8 cellular contexts compared by ENCODE assay signal in genomic region chr17:28371245-28372202, GRCh38. TPM values are rescaled to one million over a fixed set of nuclear protein-coding genes. Genes with fewer than 3 reads are reported as not detected.
DNase-seq lines count a peak whose midpoint lies in the region; ATAC-seq and TF ChIP-seq lines count a peak whose summit lies in the region.

SARM1 (plus strand) TSS chr17:28371694; CDS start chr17:28372033, 339 bp downstream.

- H3K27me3 ChIP-seq in Caco-2 (replicated peaks; ENCODE audit: control insufficient read depth, insufficient read depth, low read length): no peaks in the 10 kb centered on the region
- no peaks in the 10 kb centered on the region for H3K27me3 ChIP-seq in ovary
- no peaks in the 10 kb centered on the region for H3K27me3 ChIP-seq in thoracic aorta (replicated peaks; ENCODE audit: insufficient read depth)

- TF ChIP-seq EP300 in Ishikawa (IDR thresholded peaks at IDR 0.05; ENCODE audit: borderline replicate concordance): no peak
- TF ChIP-seq EP300 in ovary (IDR thresholded peaks at IDR 0.05): no peak

- no peaks in the 10 kb centered on the region for H3K27me3 Mint-ChIP-seq in Caco-2 (ENCODE audit: insufficient read depth, unreplicated experiment)
- H3K27me3 Mint-ChIP-seq in activated naive CD4-positive, alpha-beta T cell treated with anti-CD3 and anti-CD28 coated beads, Interleukin-2, amount 50 U/mL, for 24 hours: no peaks in the 10 kb centered on the region

- H3K27ac ChIP-seq in SK-N-MC (no peak within 1 kb of the TSS), ovary (peak within 1 kb of the TSS in 1 of 2 donors; percentile 69), thoracic aorta (peak within 1 kb of the TSS; percentile 64 to 70)

- no peaks in the 10 kb centered on the region for H3K9me3 Mint-ChIP-seq in Caco-2 (ENCODE audit: unreplicated experiment)
- no peaks in the 10 kb centered on the region for H3K9me3 Mint-ChIP-seq in activated naive CD4-positive, alpha-beta T cell treated with anti-CD3 and anti-CD28 coated beads, Interleukin-2, amount 50 U/mL, for 24 hours

- H3K4me1 Mint-ChIP-seq in Caco-2 (ENCODE audit: low read depth, unreplicated experiment): peaks cover 54% of the 10 kb centered on the region
- peaks cover 21% of the 10 kb centered on the region for H3K4me1 Mint-ChIP-seq in activated naive CD4-positive, alpha-beta T cell treated with anti-CD3 and anti-CD28 coated beads, Interleukin-2, amount 50 U/mL, for 24 hours

- DNase-seq in Caco-2 (peak; percentile 99 to 100), SK-N-MC (ENCODE audit: low read depth, low spot score) (peak; percentile 20), Right ventricle myocardium superior (peak; percentile 92), ovary (peak; percentile 87 to 92 (median 89)), thoracic aorta (ENCODE audit: low spot score) (peak; percentile 66)

- intact Hi-C loops in Caco-2 (cut with micrococcal nuclease; ENCODE audit: unreplicated experiment) (loop anchor here (1.0 kb wide), 1 partner anchor 9 kb away; no protein-coding TSS in a partner anchor), Right ventricle myocardium superior (cut with DNase I) (no loop called here), ovary (cut with DNase I) (loop anchor here in 1 of 4 donors (2.0 kb wide), 1 partner anchor 21 kb away; no protein-coding TSS in a partner anchor)

- WGBS in ovary, 3 donors: 0 to 2% (median 0%) methylated on average over 77 to 80 of the region's 80 CpGs

- peaks cover 47% of the 10 kb centered on the region for H3K36me3 Mint-ChIP-seq in Caco-2 (ENCODE audit: insufficient read depth, unreplicated experiment)
- no peaks in the 10 kb centered on the region for H3K36me3 Mint-ChIP-seq in activated naive CD4-positive, alpha-beta T cell treated with anti-CD3 and anti-CD28 coated beads, Interleukin-2, amount 50 U/mL, for 24 hours

- CTCF ChIA-PET in Caco-2 (lab: Charles Lee): interaction anchor here (1.4 to 6.0 kb wide), 3 partner anchors 14 to 45 kb away, joined by 5 to 45 read pairs (median 38); partner anchors contain the start of genes IFT20, POLDIP2 and TNFAIP1

- POLR2A ChIA-PET in Caco-2 (lab: Charles Lee): interaction anchor here (0.6 to 4.7 kb wide), 7 partner anchors 13 to 216 kb away, joined by 3 to 87 read pairs (median 7); partner anchors contain the start of genes IFT20, POLDIP2 and TNFAIP1

- peaks cover 46% of the 10 kb centered on the region for H3K4me1 ChIP-seq in Caco-2
- H3K4me1 ChIP-seq in ovary (ENCODE audit: insufficient read depth): peaks cover 7% of the 10 kb centered on the region
- peaks cover 11 to 28% of the 10 kb centered on the region in 2 donors for H3K4me1 ChIP-seq in thoracic aorta (ENCODE audit: control insufficient read depth in 1 of 2, low read depth in 2 of 2)

- peak within 1 kb of the TSS; percentile 40 for H3K4me3 ChIP-seq in Caco-2 (ENCODE audit: low read depth, low read length)
- H3K4me3 ChIP-seq in SK-N-MC: peak within 1 kb of the TSS; percentile 74
- H3K4me3 ChIP-seq in ovary: peak within 1 kb of the TSS; percentile 58
- H3K4me3 ChIP-seq in thoracic aorta: peak within 1 kb of the TSS; percentile 73

- ATAC-seq in GM21390 (IDR thresholded peaks at IDR 0.05; ENCODE audit: unreplicated experiment) (peak; percentile 83), Right ventricle myocardium superior (ENCODE audit: poor library complexity) (peak; percentile 87), thoracic aorta (ENCODE audit: insufficient number of reproducible peaks, low FRiP score, low read depth) (peak; percentile 60)

- no peak for TF ChIP-seq RAD21 in Ishikawa (IDR thresholded peaks at IDR 0.05; ENCODE audit: low read depth)

- H3K4me3 Mint-ChIP-seq in Caco-2 (ENCODE audit: unreplicated experiment): peak within 1 kb of the TSS; percentile 75
- H3K4me3 Mint-ChIP-seq in activated naive CD4-positive, alpha-beta T cell treated with anti-CD3 and anti-CD28 coated beads, Interleukin-2, amount 50 U/mL, for 24 hours: peak within 1 kb of the TSS; percentile 96

- H3K27ac Mint-ChIP-seq in Caco-2 (ENCODE audit: unreplicated experiment): peak within 1 kb of the TSS; percentile 88
- peak within 1 kb of the TSS; percentile 92 for H3K27ac Mint-ChIP-seq in activated naive CD4-positive, alpha-beta T cell treated with anti-CD3 and anti-CD28 coated beads, Interleukin-2, amount 50 U/mL, for 24 hours

- H3K9me3 ChIP-seq in Caco-2: no peaks in the 10 kb centered on the region
- no peaks in the 10 kb centered on the region for H3K9me3 ChIP-seq in SK-N-MC (ENCODE audit: low read depth, low read length)
- H3K9me3 ChIP-seq in ovary: no peaks in the 10 kb centered on the region
- no peaks in the 10 kb centered on the region for H3K9me3 ChIP-seq in thoracic aorta

- H3K36me3 ChIP-seq in Caco-2 (ENCODE audit: control insufficient read depth, insufficient read depth, low read length): peaks cover 14% of the 10 kb centered on the region
- H3K36me3 ChIP-seq in SK-N-MC (ENCODE audit: insufficient read depth, low read length): no peaks in the 10 kb centered on the region
- H3K36me3 ChIP-seq in ovary: no peaks in the 10 kb centered on the region
- no peaks in the 10 kb centered on the region for H3K36me3 ChIP-seq in thoracic aorta

- H3K9ac ChIP-seq in SK-N-MC (ENCODE audit: insufficient read length): no peak within 1 kb of the TSS

- TF ChIP-seq CTCF in Caco-2 (IDR thresholded peaks at IDR 0.05; ENCODE audit: insufficient read depth in 1 of 2, low read depth in 1 of 2, low read length in 1 of 2, severe bottlenecking in 1 of 2, unreplicated experiment in 1 of 2): no peak
- no peak for TF ChIP-seq CTCF in ovary (IDR thresholded peaks at IDR 0.05)
- no peak for TF ChIP-seq CTCF in thoracic aorta (IDR thresholded peaks at IDR 0.05)

- TF ChIP-seq POLR2A in ovary (IDR thresholded peaks at IDR 0.05): no peak

- BruUV-seq in Caco-2 (replicated peaks; lab: Mats Ljungman, UMichigan): no TSS peak

TF ChIP-seq in Ishikawa, 13 proteins besides CTCF, POLR2A, EP300 and RAD21:
- TF ChIP-seq CEBPB (IDR thresholded peaks at IDR 0.05) (no peak), REST (IDR thresholded peaks at IDR 0.05; ENCODE audit: low read depth) (no peak), TAF1 (IDR thresholded peaks at IDR 0.05; ENCODE audit: low read depth) (no peak), YY1 (IDR thresholded peaks at IDR 0.05; ENCODE audit: low read depth) (no peak), NFIC (IDR thresholded peaks at IDR 0.05) (no peak), FOXM1 (IDR thresholded peaks at IDR 0.05; ENCODE audit: borderline replicate concordance, low read depth) (no peak), CREB1 (IDR thresholded peaks at IDR 0.05; ENCODE audit: low read depth) (no peak), EGR1 (IDR thresholded peaks at IDR 0.05) (no peak), TCF12 (IDR thresholded peaks at IDR 0.05; ENCODE audit: low read depth) (no peak), TEAD4 (IDR thresholded peaks at IDR 0.05) (no peak), ZBTB7A (IDR thresholded peaks at IDR 0.05; ENCODE audit: low read depth) (0 out of 2 replicates have a peak, but pooled peaks have one; percentile 45)
- TF ChIP-seq, protein P1, sequence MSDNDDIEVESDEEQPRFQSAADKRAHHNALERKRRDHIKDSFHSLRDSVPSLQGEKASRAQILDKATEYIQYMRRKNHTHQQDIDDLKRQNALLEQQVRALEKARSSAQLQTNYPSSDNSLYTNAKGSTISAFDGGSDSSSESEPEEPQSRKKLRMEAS (IDR thresholded peaks at IDR 0.05): 0 out of 2 replicates have a peak, but pooled peaks have one; percentile 27
- TF ChIP-seq, protein P2, sequence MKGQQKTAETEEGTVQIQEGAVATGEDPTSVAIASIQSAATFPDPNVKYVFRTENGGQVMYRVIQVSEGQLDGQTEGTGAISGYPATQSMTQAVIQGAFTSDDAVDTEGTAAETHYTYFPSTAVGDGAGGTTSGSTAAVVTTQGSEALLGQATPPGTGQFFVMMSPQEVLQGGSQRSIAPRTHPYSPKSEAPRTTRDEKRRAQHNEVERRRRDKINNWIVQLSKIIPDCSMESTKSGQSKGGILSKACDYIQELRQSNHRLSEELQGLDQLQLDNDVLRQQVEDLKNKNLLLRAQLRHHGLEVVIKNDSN (IDR thresholded peaks at IDR 0.05): peak; percentile 96

RNA-seq across cellular contexts. Expression of gene SARM1, which starts in this region (rescaled TPM):
- total RNA-seq in Caco-2 (2022) (32.8 and 34.4 TPM in 2 replicates), Right ventricle myocardium superior (5.0 TPM), ovary (10 to 100 TPM in 6 of 7 donors, 1 to 10 TPM in 1; 7.4 to 21.5 (median 16.5) TPM), thoracic aorta (10 to 100 TPM; 19.5 to 24.1 TPM)
- 10 to 100 TPM in 1 of 2 donors, 1 to 10 TPM in 1; 9.0 to 12.4 TPM for polyA plus RNA-seq in ovary

Comparison
In these comparisons a context has a peak if more than half of its experiments do, and no peak if none do; other contexts are left out.
1. DNase-seq: peak in every context shown above with its lines; median percentile 100 in Caco-2; 92 in Right ventricle myocardium superior; 89 in ovary; 66 in thoracic aorta; 20 in SK-N-MC.